Comparison of ENCODE assay signal across 32 cellular contexts in the genomic region with DNA sequence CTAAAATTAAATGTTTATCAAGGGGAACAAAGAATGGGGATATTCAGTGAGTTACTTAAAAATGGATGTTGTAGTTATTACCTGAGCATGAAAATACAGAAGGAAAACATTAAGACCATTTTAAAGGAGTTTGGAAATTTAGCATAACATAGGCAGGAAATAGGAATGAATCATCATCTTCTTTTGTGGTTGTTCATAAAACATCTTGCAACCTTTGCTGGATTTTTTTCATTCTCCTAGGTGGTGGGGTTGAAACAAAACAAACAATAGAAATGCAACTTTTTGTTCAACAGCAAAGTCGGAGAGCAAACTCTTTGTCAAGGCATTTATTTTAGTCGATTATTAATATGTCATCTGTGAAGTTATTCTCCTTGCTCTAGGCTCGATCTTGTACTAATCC.
DNase-seq lines count a peak whose midpoint lies in the region; ATAC-seq, FAIRE-seq and TF ChIP-seq lines count a peak whose summit lies in the region.
"Had no signal": no experiment of that assay in that cellular context is flagged by ENCODE, and none has a peak within 500 bp of the region (broad histone marks: within the 10 kb centered on the region; RNA-seq: fewer than 3 reads in every experiment).

No MANE protein-coding gene starts in this region.

- H2AFZ ChIP-seq in HCT116 (ENCODE audit: low read depth, low read length, poor library complexity, severe bottlenecking): no peak overlapping the region
- H2AFZ ChIP-seq in astrocyte (ENCODE audit: low read depth, low read length): no peak overlapping the region

- TF ChIP-seq RAD21 in HCT116 (IDR thresholded peaks at IDR 0.05; ENCODE audit: low read depth): no peak

- H3K79me2 ChIP-seq in HCT116 (ENCODE audit: insufficient read depth, low read length): no peaks in the 10 kb centered on the region
- no peaks in the 10 kb centered on the region for H3K79me2 ChIP-seq in astrocyte (ENCODE audit: insufficient read depth, low read length)

- peaks cover 5% of the 10 kb centered on the region for H3K9me3 Mint-ChIP-seq in astrocyte (ENCODE audit: unreplicated experiment)

- H3K4me3 ChIP-seq in HCT116 (replicated peaks in 1 of 2; ENCODE audit: low read depth in 1 of 2, low read length in 2 of 2): no peak overlapping the region
- H3K4me3 ChIP-seq in astrocyte (ENCODE audit: insufficient read depth, low read depth, low read length): no peak overlapping the region
- no peak overlapping the region for H3K4me3 ChIP-seq in skeletal muscle satellite cell (ENCODE audit: low read length)
- H3K4me3 ChIP-seq in sigmoid colon: no peak overlapping the region
- H3K4me3 ChIP-seq: dorsolateral prefrontal cortex, pancreas, stomach, thyroid gland had no signal

- TF ChIP-seq CTCF in HCT116 (IDR thresholded peaks at IDR 0.05 in 2 of 3, conservative IDR thresholded peaks at IDR 0.05 in 1 of 3; ENCODE audit: borderline replicate concordance in 1 of 3, insufficient read depth in 1 of 3, low read depth in 2 of 3, low read length in 2 of 3) (no peak), astrocyte (IDR thresholded peaks at IDR 0.05; ENCODE audit: insufficient read depth, low read depth, low read length) (no peak), sigmoid colon (IDR thresholded peaks at IDR 0.05) (no peak)

- TF ChIP-seq EP300 in sigmoid colon (IDR thresholded peaks at IDR 0.05): no peak

- FAIRE-seq in astrocyte (lab: Jason Lieb, UNC): no peak
- FAIRE-seq: HTR-8/SVneo, pancreas had no signal

- POLR2A ChIA-PET in HCT116 (lab: Charles Lee): no interaction called here

- no peaks in the 10 kb centered on the region for H3K36me3 ChIP-seq in HCT116 (ENCODE audit: control insufficient read depth in 1 of 2, insufficient read depth in 2 of 2, low read length in 2 of 2)
- H3K36me3 ChIP-seq in astrocyte (ENCODE audit: insufficient read depth, low read length): no peaks in the 10 kb centered on the region
- no peaks in the 10 kb centered on the region for H3K36me3 ChIP-seq in skeletal muscle satellite cell (ENCODE audit: insufficient read depth, low read length)
- H3K36me3 ChIP-seq in sigmoid colon: no peaks in the 10 kb centered on the region
- H3K36me3 ChIP-seq: pancreas, stomach, thyroid gland had no signal

- no peaks in the 10 kb centered on the region for H3K27me3 Mint-ChIP-seq in astrocyte (ENCODE audit: low read depth, unreplicated experiment)
- H3K27me3 Mint-ChIP-seq: activated CD8-positive, alpha-beta memory T cell treated with anti-CD3 and anti-CD28 coated beads, Interleukin-2, amount 10 ng/mL, durations not matched to agents 7 days and 5 days had no signal

- peaks cover 27% of the 10 kb centered on the region for H3K4me1 Mint-ChIP-seq in astrocyte (ENCODE audit: low read depth, unreplicated experiment)
- H3K4me1 Mint-ChIP-seq: activated CD8-positive, alpha-beta memory T cell treated with anti-CD3 and anti-CD28 coated beads, Interleukin-2, amount 10 ng/mL, durations not matched to agents 7 days and 5 days; CD4-positive, alpha-beta memory T cell; nephron progenitor cell had no signal

- in situ Hi-C loops in KBM-7 (cut with MboI; ENCODE audit: low pct_unique_long_range_greater_than_20kb, low sequenced_read_pairs): no loop called here

- no peak overlapping the region for H3K9ac ChIP-seq in HCT116 (ENCODE audit: low read length)
- H3K9ac ChIP-seq in astrocyte (ENCODE audit: low read length): no peak overlapping the region
- no peak overlapping the region for H3K9ac ChIP-seq in skeletal muscle satellite cell (ENCODE audit: low read depth, low read length)
- H3K9ac ChIP-seq: KMS-11 had no signal

- BruUV-seq in HCT116 (replicated peaks; lab: Mats Ljungman, UMichigan): no TSS peak

- no peaks in the 10 kb centered on the region for H3K36me3 Mint-ChIP-seq in astrocyte (ENCODE audit: low read depth, unreplicated experiment)
- H3K36me3 Mint-ChIP-seq: activated CD8-positive, alpha-beta memory T cell treated with anti-CD3 and anti-CD28 coated beads, Interleukin-2, amount 10 ng/mL, durations not matched to agents 7 days and 5 days; CD4-positive, alpha-beta memory T cell had no signal

- H3K4me1 ChIP-seq in HCT116 (ENCODE audit: control insufficient read depth in 1 of 2, insufficient read depth in 2 of 2, low read length in 2 of 2) (peaks cover 0 to 19% of the 10 kb centered on the region in 2 experiments; a peak in 2 of 4 replicates), astrocyte (ENCODE audit: insufficient read depth, low read length) (peaks cover 25% of the 10 kb centered on the region), skeletal muscle satellite cell (ENCODE audit: control insufficient read depth, insufficient read depth, low read length) (peaks cover 43% of the 10 kb centered on the region), sigmoid colon (no peaks in the 10 kb centered on the region)
- H3K4me1 ChIP-seq: pancreas, stomach, thyroid gland had no signal

- H3K9me2 ChIP-seq in HCT116 (ENCODE audit: insufficient read depth): no peaks in the 10 kb centered on the region

- WGBS in sigmoid colon, 2 donors: 85% methylated on average over 3 of the region's 3 CpGs

- no peaks in the 10 kb centered on the region; a peak in 1 of 4 replicates for H3K9me3 ChIP-seq in HCT116 (ENCODE audit: control insufficient read depth in 1 of 2, insufficient read depth in 1 of 2, low read depth in 1 of 2, low read length in 2 of 2)
- peaks cover 3% of the 10 kb centered on the region for H3K9me3 ChIP-seq in astrocyte (ENCODE audit: insufficient read depth, low read depth, low read length)
- no peaks in the 10 kb centered on the region for H3K9me3 ChIP-seq in skeletal muscle satellite cell (replicated peaks; ENCODE audit: low read length)
- no peaks in the 10 kb centered on the region for H3K9me3 ChIP-seq in sigmoid colon
- H3K9me3 ChIP-seq: pancreas, stomach, thyroid gland had no signal

- ATAC-seq in HCT116 (no peak), HG02852 (IDR thresholded peaks at IDR 0.05; ENCODE audit: unreplicated experiment) (no peak)
- ATAC-seq: activated CD8-positive, alpha-beta memory T cell treated with anti-CD3 and anti-CD28 coated beads, Interleukin-2, amount 10 ng/mL, durations not matched to agents 7 days and 5 days; Panc1; pancreas had no signal

- H4K20me1 ChIP-seq in HCT116 (ENCODE audit: insufficient read depth) (no peaks in the 10 kb centered on the region), astrocyte (ENCODE audit: insufficient read depth, low read length) (no peaks in the 10 kb centered on the region)

- CTCF ChIA-PET in HCT116 (lab: Charles Lee): no interaction called here

- intact Hi-C loops in HCT116 (cut with micrococcal nuclease): no loop called here
- intact Hi-C loops in sigmoid colon (cut with DNase I): no loop called here

- H3K27ac Mint-ChIP-seq in astrocyte (ENCODE audit: unreplicated experiment): no peak overlapping the region
- H3K27ac Mint-ChIP-seq: activated CD8-positive, alpha-beta memory T cell treated with anti-CD3 and anti-CD28 coated beads, Interleukin-2, amount 10 ng/mL, durations not matched to agents 7 days and 5 days; CD4-positive, alpha-beta memory T cell; nephron progenitor cell had no signal

- no peak for DNase-seq in HCT116 (ENCODE audit: low read depth, low spot score)
- DNase-seq in astrocyte (ENCODE audit: low read depth): peak; percentile 66
- no peak for DNase-seq in epithelial cell of prostate (ENCODE audit: low read depth, low spot score)
- DNase-seq in KBM-7: no peak
- no peak for DNase-seq in NCI-H2081 (lab: John Stamatoyannopoulos, UW)
- DNase-seq in sigmoid colon: no peak
- DNase-seq: activated CD8-positive, alpha-beta memory T cell treated with anti-CD3 and anti-CD28 coated beads, Interleukin-2, amount 10 ng/mL, durations not matched to agents 7 days and 5 days; activated naive CD4-positive, alpha-beta T cell treated with Interleukin-2 at 50 U/mL for 16 hours; activated T-cell treated with anti-CD3 and anti-CD28 coated beads, Interleukin-2, amount 50 U/mL, for 48 hours; AML-193; amygdala; CD4-positive, alpha-beta memory T cell; DMS 273 treated with DMSO at 0.1 percent for 48 hours; dorsolateral prefrontal cortex; H7; kidney glomerular epithelial cell; NCI-H1694; NCI-H2171; NCI-H524; nephron progenitor cell; NK-92 treated with Interleukin-12 subunit alpha and Interleukin-12 subunit beta, amount 100 ng/mL, for 24 hours; pancreas; retina; SIG-M5; stimulated activated CD4-positive, alpha-beta T cell treated with anti-CD3 and anti-CD28 coated beads, Interleukin-2, amount 100 ng/mL, for 24 hours; stomach; thyroid gland had no signal

- no peak overlapping the region for H3K27ac ChIP-seq in HCT116 (ENCODE audit: low read depth, low read length)
- peak overlapping the region; percentile 2 for H3K27ac ChIP-seq in astrocyte (ENCODE audit: low read depth, low read length)
- peak overlapping the region; percentile 31 for H3K27ac ChIP-seq in epithelial cell of prostate
- H3K27ac ChIP-seq in sigmoid colon: no peak overlapping the region
- H3K27ac ChIP-seq: dorsolateral prefrontal cortex, KMS-11, pancreas, stomach, thyroid gland had no signal

- H3K4me2 ChIP-seq in HCT116 (ENCODE audit: low read length): peak overlapping the region; percentile 22; the same call in 1 of the 2 replicates
- H3K4me2 ChIP-seq in astrocyte (ENCODE audit: low read length): peak overlapping the region; percentile 74
- H3K4me2 ChIP-seq in skeletal muscle satellite cell (ENCODE audit: low read length): peak overlapping the region; percentile 30
- H3K4me2 ChIP-seq: KMS-11 had no signal

- RAD21 ChIA-PET in HCT116 (lab: Charles Lee; ENCODE audit: low non-redundant PET in 1 of 2, low total read pairs in 2 of 2, uncharacterized antibody in 2 of 2, unreplicated experiment in 2 of 2): no interaction called here

- TF ChIP-seq POLR2A in HCT116 (IDR thresholded peaks at IDR 0.05; ENCODE audit: borderline replicate concordance, extremely low read depth, insufficient read depth, insufficient read length): no peak
- no peak for TF ChIP-seq POLR2A in sigmoid colon (IDR thresholded peaks at IDR 0.05)

- H3K4me3 Mint-ChIP-seq in astrocyte (ENCODE audit: unreplicated experiment): no peak overlapping the region
- H3K4me3 Mint-ChIP-seq: activated CD8-positive, alpha-beta memory T cell treated with anti-CD3 and anti-CD28 coated beads, Interleukin-2, amount 10 ng/mL, durations not matched to agents 7 days and 5 days; nephron progenitor cell had no signal

- no peaks in the 10 kb centered on the region for H3K27me3 ChIP-seq in HCT116 (ENCODE audit: insufficient read depth, low read length)
- no peaks in the 10 kb centered on the region for H3K27me3 ChIP-seq in astrocyte (ENCODE audit: insufficient read depth, low read length)
- no peaks in the 10 kb centered on the region for H3K27me3 ChIP-seq in skeletal muscle satellite cell (ENCODE audit: control insufficient read depth, insufficient read depth, low read length)
- H3K27me3 ChIP-seq in sigmoid colon: no peaks in the 10 kb centered on the region
- H3K27me3 ChIP-seq: dorsolateral prefrontal cortex, pancreas, stomach, thyroid gland had no signal

TF ChIP-seq in HCT116, 20 proteins besides CTCF, POLR2A, EP300 and RAD21 (continues in another document):
- TF ChIP-seq SIN3A (IDR thresholded peaks at IDR 0.05; ENCODE audit: low read depth) (no peak), ELF1 (IDR thresholded peaks at IDR 0.05; ENCODE audit: borderline replicate concordance, low read depth) (no peak), ZFX (IDR thresholded peaks at IDR 0.05) (no peak), CBX3 (IDR thresholded peaks at IDR 0.05; ENCODE audit: low read depth) (no peak), JUND (IDR thresholded peaks at IDR 0.05) (no peak), SP1 (IDR thresholded peaks at IDR 0.05; ENCODE audit: low read depth) (no peak), FOSL1 (IDR thresholded peaks at IDR 0.05; ENCODE audit: low read depth) (no peak)

Comparison
In these comparisons a context has a peak if more than half of its experiments do, and no peak if none do; other contexts are left out.
1. H3K27ac ChIP-seq: peak in astrocyte (single experiment) and epithelial cell of prostate (single experiment); none in HCT116 (single experiment) and sigmoid colon (0 of 4).
2. H3K4me2 ChIP-seq: peak in every context shown above with its lines; median percentile 74 in astrocyte; 30 in skeletal muscle satellite cell; 22 in HCT116.